ENCODE assay signal across 8 cellular contexts in genomic region chr3:129593595-129594339, GRCh38. TPM values are rescaled to one million over a fixed set of nuclear protein-coding genes. Genes with fewer than 3 reads are reported as not detected.
A peak's percentile ranks its signal among the peaks of the same experiment; 100 is the strongest.
DNase-seq lines count a peak whose midpoint lies in the region; ATAC-seq and TF ChIP-seq lines count a peak whose summit lies in the region.

No MANE protein-coding gene starts in this region.

- H3K9me3 ChIP-seq in mucosa of rectum (ENCODE audit: control insufficient read depth in 2 of 2, low read length in 2 of 2), result no peaks in the 10 kb centered on the region
- no peaks in the 10 kb centered on the region for H3K9me3 ChIP-seq in stomach

- H3K36me3 ChIP-seq in mucosa of rectum (ENCODE audit: control insufficient read depth in 2 of 2, insufficient read depth in 2 of 2, low read length in 2 of 2) (no peaks in the 10 kb centered on the region), stomach (peaks cover 0 to 7% (median 0%) of the 10 kb centered on the region in 4 donors)

- no peak for TF ChIP-seq EP300 in stomach (IDR thresholded peaks at IDR 0.05)

- H3K27me3 ChIP-seq in mucosa of rectum (ENCODE audit: control insufficient read depth in 2 of 2, insufficient read depth in 2 of 2, low read length in 2 of 2) (no peaks in the 10 kb centered on the region), stomach (no peaks in the 10 kb centered on the region)

- no peaks in the 10 kb centered on the region for H3K36me3 Mint-ChIP-seq in activated naive CD8-positive, alpha-beta T cell treated with anti-CD3 and anti-CD28 coated beads, Interleukin-2, amount 50 U/mL, for 24 hours (ENCODE audit: low read depth)

- no peaks in the 10 kb centered on the region for H3K9me3 Mint-ChIP-seq in activated naive CD8-positive, alpha-beta T cell treated with anti-CD3 and anti-CD28 coated beads, Interleukin-2, amount 50 U/mL, for 24 hours

- H3K9ac ChIP-seq in mucosa of rectum (ENCODE audit: low read depth in 1 of 2, low read length in 2 of 2), result peak overlapping the region in 1 of 2 donors; percentile 28

- 58 to 69% (median 66%) methylated on average over 17 to 22 of the region's 22 CpGs for WGBS in stomach, 5 donors

- peak; percentile 72 for ATAC-seq in activated naive CD8-positive, alpha-beta T cell treated with anti-CD3 and anti-CD28 coated beads, Interleukin-2, amount 50 U/mL, for 24 hours
- ATAC-seq in GM19395 (IDR thresholded peaks at IDR 0.05; ENCODE audit: unreplicated experiment) (no peak), GM21529 (IDR thresholded peaks at IDR 0.05; ENCODE audit: unreplicated experiment) (no peak)

- H3K27ac Mint-ChIP-seq in activated naive CD8-positive, alpha-beta T cell treated with anti-CD3 and anti-CD28 coated beads, Interleukin-2, amount 50 U/mL, for 24 hours, result peak overlapping the region; percentile 62

- no peak for TF ChIP-seq CTCF in stomach (IDR thresholded peaks at IDR 0.05)

- peak; percentile 91 for DNase-seq in KBM-7
- peak; percentile 39 for DNase-seq in NOMO-1 treated with dmso at 0.1 percent for 144 hours (lab: John Stamatoyannopoulos, UW; ENCODE audit: unreplicated experiment)
- DNase-seq in activated naive CD8-positive, alpha-beta T cell treated with anti-CD3 and anti-CD28 coated beads, Interleukin-2, amount 50 U/mL, for 24 hours, result peak; percentile 74
- no peak for DNase-seq in stomach
- DNase-seq in H4 (ENCODE audit: low spot score), result no peak

- no peak for TF ChIP-seq POLR2A in stomach (IDR thresholded peaks at IDR 0.05)

- H3K4me1 Mint-ChIP-seq in activated naive CD8-positive, alpha-beta T cell treated with anti-CD3 and anti-CD28 coated beads, Interleukin-2, amount 50 U/mL, for 24 hours, result peaks cover 22% of the 10 kb centered on the region

- H3K4me3 ChIP-seq in mucosa of rectum (ENCODE audit: low read length in 2 of 2), result peak overlapping the region in 1 of 2 donors; percentile 37
- H3K4me3 ChIP-seq in stomach, result no peak overlapping the region

- H3K4me3 Mint-ChIP-seq in activated naive CD8-positive, alpha-beta T cell treated with anti-CD3 and anti-CD28 coated beads, Interleukin-2, amount 50 U/mL, for 24 hours, result peak overlapping the region; percentile 29

- H3K4me1 ChIP-seq in mucosa of rectum (ENCODE audit: control insufficient read depth in 2 of 2, insufficient read depth in 2 of 2, low read length in 2 of 2) (peaks cover 31 to 49% of the 10 kb centered on the region in 2 donors), stomach (peaks cover 65 to 97% (median 81%) of the 10 kb centered on the region in 4 donors)

- in situ Hi-C loops in KBM-7 (cut with MboI; ENCODE audit: low pct_unique_long_range_greater_than_20kb, low sequenced_read_pairs), result no loop called here

- intact Hi-C loops in stomach (cut with DNase I; ENCODE audit: low total_unique reads), result no loop called here

- H3K27me3 Mint-ChIP-seq in activated naive CD8-positive, alpha-beta T cell treated with anti-CD3 and anti-CD28 coated beads, Interleukin-2, amount 50 U/mL, for 24 hours, result peaks cover 12% of the 10 kb centered on the region

- peak overlapping the region; percentile 80 to 84 for H3K27ac ChIP-seq in mucosa of rectum (ENCODE audit: low read depth in 2 of 2, low read length in 2 of 2)
- peak overlapping the region; percentile 34 to 88 (median 81) for H3K27ac ChIP-seq in stomach

RNA-seq across cellular contexts. Expression of gene PLXND1, which starts 12.7 kb away (rescaled TPM):
- 100 to 1,000 TPM in 2 of 5 donors, 10 to 100 TPM in 3; 53.1 to 251 (median 65.2) TPM for total RNA-seq in stomach
- polyA plus RNA-seq in stomach, result 10 to 100 TPM; 22.6 to 44.7 (median 32.0) TPM
- total RNA-seq in H4 (2014; rRNA removed; shearing (Covaris generic)), result 40.4 and 65.3 TPM in 2 replicates

RNA-seq across cellular contexts. Expression of gene H1-8, which starts 50.8 kb away (rescaled TPM):
- total RNA-seq in stomach, result not detected
- not detected for polyA plus RNA-seq in stomach
- total RNA-seq in H4 (2014; rRNA removed; shearing (Covaris generic)), result not detected in 2 replicates

Comparison
In these comparisons a context has a peak if more than half of its experiments do, and no peak if none do; other contexts are left out.
1. DNase-seq: peak in KBM-7 (single experiment), NOMO-1 treated with dmso at 0.1 percent for 144 hours (single experiment) and activated naive CD8-positive, alpha-beta T cell treated with anti-CD3 and anti-CD28 coated beads, Interleukin-2, amount 50 U/mL, for 24 hours (single experiment); none in stomach (single experiment) and H4 (single experiment).